1 cellular context compared by ENCODE assay signal in the genomic region with DNA sequence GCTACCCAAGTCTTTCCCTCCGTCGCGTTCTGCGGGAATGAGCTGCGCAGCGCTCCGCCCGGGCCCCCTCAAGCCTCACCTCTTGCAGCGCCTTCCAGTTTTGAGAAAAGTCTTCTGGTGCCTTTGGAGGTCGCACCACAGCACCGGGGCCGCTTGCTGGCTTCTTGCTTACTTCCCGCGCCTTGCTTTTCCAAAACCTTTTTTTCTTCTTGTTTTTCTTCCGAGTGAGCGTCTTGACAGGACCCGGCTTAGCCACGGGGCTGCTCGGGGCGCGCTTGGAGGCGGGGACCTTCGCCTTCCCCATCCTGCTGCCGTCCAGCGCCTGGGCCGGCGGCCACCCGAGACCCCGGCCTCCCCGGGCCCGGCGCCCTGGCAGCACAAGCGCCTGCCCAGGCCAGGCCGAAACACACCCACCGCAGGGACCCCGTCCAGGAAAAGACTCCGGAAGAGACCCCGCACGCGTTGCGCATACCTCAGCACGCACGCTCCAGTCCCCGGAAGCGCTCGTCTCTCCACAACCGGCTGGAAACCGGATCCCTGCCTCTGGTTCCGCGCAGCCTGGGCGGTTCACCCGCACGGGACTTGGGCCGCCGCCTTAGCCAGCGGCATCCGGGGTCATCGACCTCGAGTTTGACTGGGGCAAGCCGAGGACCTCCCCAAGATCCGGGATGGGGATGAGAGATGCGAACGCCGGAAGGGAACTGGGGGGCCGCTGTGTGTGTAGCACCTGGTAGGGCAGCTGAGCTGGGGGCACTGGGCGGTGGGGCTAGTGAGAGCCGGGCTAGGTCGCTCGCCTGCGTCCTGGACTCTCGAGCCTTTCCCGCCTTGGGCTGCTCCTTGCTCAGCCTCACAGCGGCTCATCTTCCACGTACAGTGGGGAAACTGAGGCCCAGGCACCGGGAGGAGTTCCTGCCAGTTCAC.
A peak's percentile ranks its signal among the peaks of the same experiment; 100 is the strongest.
TF ChIP-seq lines count a peak whose summit lies in the region.

A gene with protein sequence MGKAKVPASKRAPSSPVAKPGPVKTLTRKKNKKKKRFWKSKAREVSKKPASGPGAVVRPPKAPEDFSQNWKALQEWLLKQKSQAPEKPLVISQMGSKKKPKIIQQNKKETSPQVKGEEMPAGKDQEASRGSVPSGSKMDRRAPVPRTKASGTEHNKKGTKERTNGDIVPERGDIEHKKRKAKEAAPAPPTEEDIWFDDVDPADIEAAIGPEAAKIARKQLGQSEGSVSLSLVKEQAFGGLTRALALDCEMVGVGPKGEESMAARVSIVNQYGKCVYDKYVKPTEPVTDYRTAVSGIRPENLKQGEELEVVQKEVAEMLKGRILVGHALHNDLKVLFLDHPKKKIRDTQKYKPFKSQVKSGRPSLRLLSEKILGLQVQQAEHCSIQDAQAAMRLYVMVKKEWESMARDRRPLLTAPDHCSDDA (minus strand): TSS at position 470 of the 921 bp plus-strand sequence. CDS start 166 bp downstream, at position 304.

TF ChIP-seq in endothelial cell of umbilical vein, 7 proteins besides CTCF, POLR2A, EP300 and RAD21:
- TF ChIP-seq POLR2AphosphoS5 (IDR thresholded peaks at IDR 0.05; ENCODE audit: insufficient read depth, low read depth, low read length) (no peak), MAX (IDR thresholded peaks at IDR 0.05; ENCODE audit: insufficient read depth, insufficient read length) (peak; percentile 60), FOS (IDR thresholded peaks at IDR 0.05; ENCODE audit: borderline replicate concordance, insufficient read depth, low read length) (no peak), JUN (IDR thresholded peaks at IDR 0.05; ENCODE audit: borderline replicate concordance, insufficient read depth, insufficient read length, low read depth) (no peak), EZH2 (IDR thresholded peaks at IDR 0.05; ENCODE audit: borderline replicate concordance, low read depth, low read length, severe bottlenecking) (no peak), GATA2 (IDR thresholded peaks at IDR 0.05; ENCODE audit: insufficient read depth, insufficient read length, low read depth, low read length) (no peak), MYC (IDR thresholded peaks at IDR 0.05; ENCODE audit: low read depth, low read length) (peak; percentile 76)
